ENCODE assay signal across 1 cellular context in the genomic region with DNA sequence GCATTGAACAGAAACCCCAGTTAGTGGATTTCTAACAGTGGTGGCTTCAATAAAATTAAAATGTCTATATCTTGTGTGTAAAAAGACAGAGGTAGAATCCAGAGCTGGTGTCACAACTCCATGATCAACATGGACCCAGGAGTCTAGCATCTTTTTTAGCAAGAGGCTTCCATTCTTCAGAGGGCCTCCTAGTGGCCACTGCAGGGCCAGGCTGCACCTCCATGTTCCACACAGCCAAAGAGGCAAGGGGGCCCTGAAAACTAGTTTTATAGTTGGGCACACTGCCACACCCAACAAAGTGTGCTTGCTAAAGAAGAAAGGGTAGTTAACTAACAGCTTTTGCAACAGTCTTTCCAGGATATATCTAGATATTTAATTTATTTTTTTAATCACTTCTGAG.
TF ChIP-seq lines count a peak whose summit lies in the region.

No MANE protein-coding gene starts in this region.

TF ChIP-seq in WTC11, 78 proteins besides CTCF, POLR2A, EP300 and RAD21 (continued from another document):
- TF ChIP-seq, protein P1, sequence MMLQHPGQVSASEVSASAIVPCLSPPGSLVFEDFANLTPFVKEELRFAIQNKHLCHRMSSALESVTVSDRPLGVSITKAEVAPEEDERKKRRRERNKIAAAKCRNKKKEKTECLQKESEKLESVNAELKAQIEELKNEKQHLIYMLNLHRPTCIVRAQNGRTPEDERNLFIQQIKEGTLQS (CRISPR knock-in tag; conservative IDR thresholded peaks at IDR 0.05) = no peak
- no peak for TF ChIP-seq SMAD3 (CRISPR knock-in tag; IDR thresholded peaks at IDR 0.05; ENCODE audit: borderline replicate concordance)
- TF ChIP-seq ZNF423 (CRISPR knock-in tag; IDR thresholded peaks at IDR 0.05) = no peak
